20 cellular contexts compared by ENCODE assay signal in the genomic region with DNA sequence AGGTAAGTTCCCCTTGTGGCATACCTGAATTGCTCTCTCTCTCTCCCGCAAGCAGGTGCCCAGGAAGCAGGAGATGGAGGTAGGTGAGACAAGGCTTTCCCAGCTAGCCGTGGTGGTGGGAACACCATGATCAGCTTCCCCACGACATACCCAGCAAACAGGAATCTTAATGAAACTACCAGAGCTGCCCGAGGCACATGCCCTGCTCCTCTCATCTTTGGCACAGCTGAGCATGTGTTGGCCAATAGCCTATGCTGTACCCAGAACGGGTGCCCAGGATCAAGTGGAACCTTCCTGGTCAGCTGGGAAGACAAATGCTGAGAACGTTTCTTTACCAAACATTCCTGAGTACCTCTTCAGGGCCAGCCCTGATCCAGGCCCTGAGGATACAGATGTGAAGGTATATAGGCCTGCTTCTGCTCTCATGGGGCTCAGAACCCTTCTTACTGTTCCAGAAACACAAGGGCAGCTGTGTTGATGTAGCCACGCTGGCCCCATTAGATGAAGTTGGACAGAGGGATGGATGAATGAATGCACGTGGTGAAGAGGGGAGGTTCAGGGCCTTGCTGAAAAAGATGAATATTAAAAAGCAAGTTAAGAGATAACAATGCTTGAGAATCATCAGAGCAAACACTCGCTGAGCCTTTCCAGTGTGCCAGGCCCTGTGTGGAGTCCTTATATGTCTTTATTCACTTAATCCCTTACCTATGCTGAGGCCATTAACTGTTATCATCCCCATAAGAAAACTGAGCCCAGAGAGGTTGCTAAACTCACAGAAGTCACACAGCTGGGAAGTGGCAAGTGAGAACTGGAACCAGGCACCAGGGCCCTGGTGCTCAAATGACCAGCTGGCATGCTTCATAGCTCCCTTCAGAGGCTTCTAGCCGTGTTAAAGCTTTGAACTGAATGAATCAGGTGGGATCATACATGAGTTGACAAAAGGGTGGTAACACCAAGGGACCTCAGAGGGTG.
DNase-seq lines count a peak whose midpoint lies in the region; ATAC-seq and TF ChIP-seq lines count a peak whose summit lies in the region.
"Had no signal": no experiment of that assay in that cellular context is flagged by ENCODE, and none has a peak within 500 bp of the region (broad histone marks: within the 10 kb centered on the region; RNA-seq: fewer than 3 reads in every experiment).

No MANE protein-coding gene starts in this region.

- TF ChIP-seq CTCF in IMR-90 (conservative IDR thresholded peaks at IDR 0.05; ENCODE audit: low read depth, low read length) (no peak), RWPE1 (conservative IDR thresholded peaks at IDR 0.05; ENCODE audit: low read depth) (no peak), stomach (IDR thresholded peaks at IDR 0.05) (no peak)

- POLR2A ChIA-PET in IMR-90 (lab: Charles Lee; ENCODE audit: unreplicated experiment), result no interaction called here
- POLR2A ChIA-PET in RWPE1 (lab: Yijun Ruan, JAX; ENCODE audit: low non-redundant PET), result no interaction called here

- no peak overlapping the region for H3K4ac ChIP-seq in IMR-90 (ENCODE audit: low read depth, low read length)

- 0 out of 2 replicates have a peak overlapping the region, but pooled peaks have one; percentile 17 for H4K91ac ChIP-seq in IMR-90 (ENCODE audit: insufficient read depth, low read depth, low read length)

- no peaks in the 10 kb centered on the region for H3K9me2 ChIP-seq in GM23248 (ENCODE audit: insufficient read depth)

- H3K9me1 ChIP-seq in IMR-90 (ENCODE audit: insufficient read depth, low read length), result peaks cover 15% of the 10 kb centered on the region

- no peaks in the 10 kb centered on the region for H3K79me2 ChIP-seq in GM23248 (ENCODE audit: insufficient read depth)

- H2BK20ac ChIP-seq in IMR-90 (ENCODE audit: low read depth, low read length), result no peak overlapping the region; the same call in 1 of the 2 replicates

- H2BK120ac ChIP-seq in IMR-90 (ENCODE audit: low read depth, low read length), result no peak overlapping the region

- H3K9ac ChIP-seq in IMR-90 (ENCODE audit: low read depth, low read length) (no peak overlapping the region), GM23248 (no peak overlapping the region)

- in situ Hi-C loops in IMR-90 (cut with MboI; ENCODE audit: low sequenced_read_pairs), result no loop called here
- in situ Hi-C loops in GM23248 (cut with MboI), result no loop called here

- H2AFZ ChIP-seq in IMR-90 (replicated peaks; ENCODE audit: low read length, poor library complexity) (no peak overlapping the region), GM23248 (no peak overlapping the region)
- H2AFZ ChIP-seq: GM23338 had no signal

- H3K9me3 ChIP-seq in IMR-90 (ENCODE audit: control insufficient read depth, insufficient read depth, low read length) (no peaks in the 10 kb centered on the region), stomach (no peaks in the 10 kb centered on the region), GM23248 (ENCODE audit: low read depth) (no peaks in the 10 kb centered on the region)

- H2BK5ac ChIP-seq in IMR-90 (ENCODE audit: low read depth, low read length, poor library complexity, severe bottlenecking), result no peak overlapping the region

- H3K27me3 ChIP-seq in IMR-90 (ENCODE audit: control insufficient read depth, insufficient read depth, low read length), result no peaks in the 10 kb centered on the region
- H3K27me3 ChIP-seq in stomach, result no peaks in the 10 kb centered on the region
- H3K27me3 ChIP-seq in GM23248 (replicated peaks; ENCODE audit: insufficient read depth), result no peaks in the 10 kb centered on the region; the same call in 1 of the 2 replicates
- H3K27me3 ChIP-seq: cardiac muscle cell had no signal

- H2AK9ac ChIP-seq in IMR-90 (replicated peaks; ENCODE audit: low read depth, low read length, poor library complexity), result no peak overlapping the region

- no peaks in the 10 kb centered on the region for H3K79me1 ChIP-seq in IMR-90 (ENCODE audit: low read depth in 1 of 2, low read length in 2 of 2)

- peak overlapping the region; percentile 11; the same call in 1 of the 2 replicates for H3K14ac ChIP-seq in IMR-90 (replicated peaks; ENCODE audit: low read depth, low read length)

- TF ChIP-seq POLR2A in IMR-90 (IDR thresholded peaks at IDR 0.05; ENCODE audit: low read depth, low read length), result no peak
- TF ChIP-seq POLR2A in stomach (IDR thresholded peaks at IDR 0.05), result no peak

- 0 out of 2 replicates have a peak overlapping the region, but pooled peaks have one; percentile 12 for H3K18ac ChIP-seq in IMR-90 (ENCODE audit: low read depth, low read length)

- CTCF ChIA-PET in IMR-90 (lab: Yijun Ruan, JAX), result no interaction called here
- CTCF ChIA-PET in RWPE1 (lab: Yijun Ruan, JAX), result no interaction called here

- no peaks in the 10 kb centered on the region for H4K20me1 ChIP-seq in IMR-90 (ENCODE audit: insufficient read depth, low read length)
- no peaks in the 10 kb centered on the region for H4K20me1 ChIP-seq in GM23248 (ENCODE audit: insufficient read depth)

- H4K8ac ChIP-seq in IMR-90 (ENCODE audit: low read depth in 2 of 2, low read length in 2 of 2), result no peak overlapping the region

- no peak for DNase-seq in IMR-90
- no peak for DNase-seq in RWPE1 (ENCODE audit: low spot score)
- peak; percentile 71 for DNase-seq in left lobe of liver (ENCODE audit: low spot score)
- peak; percentile 61 for DNase-seq in stomach
- DNase-seq in posterior cingulate gyrus, result no peak
- DNase-seq in GM23248, result no peak
- DNase-seq: activated B cell treated with CpG ODN at 0.5 μM for 24 hours; activated CD4-positive, alpha-beta T cell treated with anti-CD3 and anti-CD28 coated beads, Interleukin-2, amount 50 U/mL, for 48 hours; activated CD8-positive, alpha-beta memory T cell treated with anti-CD3 and anti-CD28 coated beads, Interleukin-2, amount 50 U/mL, for 4 hours; CD4-positive, alpha-beta T cell; endodermal cell; Kasumi-1; mesendoderm; NCI-H1694 treated with DMSO at 0.1 percent for 48 hours; T-helper 9 cell had no signal

- no peak overlapping the region for H4K5ac ChIP-seq in IMR-90 (ENCODE audit: low read depth, low read length)

- intact Hi-C loops in IMR-90 (cut with micrococcal nuclease) (no loop called here), stomach (cut with DNase I; ENCODE audit: low total_unique reads) (no loop called here), posterior cingulate gyrus (cut with DNase I) (no loop called here)

- H3K4me2 ChIP-seq in IMR-90 (ENCODE audit: low read depth, low read length) (no peak overlapping the region), GM23248 (ENCODE audit: unreplicated experiment) (no peak overlapping the region)
- H3K4me2 ChIP-seq: GM23338, smooth muscle cell had no signal

- dilution Hi-C loops in IMR-90 (cut with HindIII; ENCODE audit: low sequenced_read_pairs, unreplicated experiment), result no loop called here

- H3K56ac ChIP-seq in IMR-90 (ENCODE audit: extremely low read depth, insufficient read depth, low read length), result no peak overlapping the region

- peak overlapping the region; percentile 45; the same call in 1 of the 2 replicates for H2AK5ac ChIP-seq in IMR-90 (ENCODE audit: low read depth, low read length)

- H3K27ac ChIP-seq in IMR-90 (ENCODE audit: insufficient read depth, low read length) (no peak overlapping the region), RWPE1 (peak overlapping the region; percentile 96), stomach (no peak overlapping the region), GM23248 (no peak overlapping the region)
- H3K27ac ChIP-seq: cardiac muscle cell had no signal

- H2BK15ac ChIP-seq in IMR-90 (ENCODE audit: low read depth, low read length), result 0 out of 3 replicates have a peak overlapping the region, but pooled peaks have one; percentile 9

- no TSS peak for BruUV-seq in IMR-90 (replicated peaks; lab: Mats Ljungman, UMichigan)

- H3K36me3 ChIP-seq in IMR-90 (ENCODE audit: control insufficient read depth, insufficient read depth, low read length), result no peaks in the 10 kb centered on the region
- H3K36me3 ChIP-seq in stomach, result no peaks in the 10 kb centered on the region
- H3K36me3 ChIP-seq in GM23248 (ENCODE audit: low read depth), result no peaks in the 10 kb centered on the region
- H3K36me3 ChIP-seq: cardiac muscle cell had no signal

- WGBS in IMR-90 (ENCODE audit: extremely low coverage in 2 of 2, insufficient read length in 1 of 2), 2 experiments, result 60% methylated on average over 1 of the region's 10 CpGs; no CpG with 5 or more reads in 1 of the 2 experiments
- WGBS in stomach, 5 donors, result 62 to 73% (median 66%) methylated on average over 10 of the region's 10 CpGs
- WGBS in GM23248 (ENCODE audit: low coverage in 1 of 2, low lambda C conversion rate in 2 of 2, missing lambda C conversion rate in 2 of 2), 2 experiments, result 75 to 81% methylated on average over 10 of the region's 10 CpGs

- H3F3A ChIP-seq in GM23248 (ENCODE audit: insufficient read depth), result no peaks in the 10 kb centered on the region

- H3K4me3 ChIP-seq in IMR-90 (ENCODE audit: insufficient read depth, low read depth, low read length) (no peak overlapping the region), stomach (no peak overlapping the region), GM23248 (no peak overlapping the region)
- H3K4me3 ChIP-seq: cardiac muscle cell, GM23338, smooth muscle cell had no signal

- H3K4me1 ChIP-seq in IMR-90 (ENCODE audit: control insufficient read depth, insufficient read depth, low read length), result peaks cover 13% of the 10 kb centered on the region
- H3K4me1 ChIP-seq in stomach, result peaks cover 13 to 31% (median 19%) of the 10 kb centered on the region in 4 donors
- no peaks in the 10 kb centered on the region for H3K4me1 ChIP-seq in GM23248 (ENCODE audit: insufficient read depth)

- ATAC-seq in IMR-90 (ENCODE audit: low read depth) (no peak), left lobe of liver (peak; percentile 51), HG03139 (IDR thresholded peaks at IDR 0.05; ENCODE audit: unreplicated experiment) (no peak)
- ATAC-seq: activated T-helper 17 cell treated with anti-CD3 and anti-CD28 coated beads, Interleukin-2, amount 50 U/mL, for 72 hours had no signal

- H3K23ac ChIP-seq in IMR-90 (ENCODE audit: low read depth, low read length), result no peak overlapping the region

- TF ChIP-seq EP300 in stomach (IDR thresholded peaks at IDR 0.05), result no peak

- no peak for TF ChIP-seq RAD21 in IMR-90 (IDR thresholded peaks at IDR 0.05; ENCODE audit: low read length)

TF ChIP-seq in IMR-90, 13 proteins besides CTCF, POLR2A, EP300 and RAD21:
- no peak for TF ChIP-seq CHD1 (IDR thresholded peaks at IDR 0.05; ENCODE audit: low read depth, low read length)

Comparison
In these comparisons a context has a peak if more than half of its experiments do, and no peak if none do; other contexts are left out.
1. DNase-seq: peak in left lobe of liver (single experiment) and stomach (single experiment); none in IMR-90 (single experiment), RWPE1 (single experiment), posterior cingulate gyrus (0 of 10) and GM23248 (single experiment).